Comparison of ENCODE assay signal across 22 cellular contexts in genomic region chr10:97719602-97720001, GRCh38. TPM values are rescaled to one million over a fixed set of nuclear protein-coding genes. Genes with fewer than 3 reads are reported as not detected.
DNase-seq lines count a peak whose midpoint lies in the region; ATAC-seq and TF ChIP-seq lines count a peak whose summit lies in the region.
"Had no signal": no experiment of that assay in that cellular context is flagged by ENCODE, and none has a peak within 500 bp of the region (broad histone marks: within the 10 kb centered on the region; RNA-seq: fewer than 3 reads in every experiment).

No MANE protein-coding gene starts in this region.

- no peak for TF ChIP-seq CTCF in RWPE1 (conservative IDR thresholded peaks at IDR 0.05; ENCODE audit: low read depth)
- TF ChIP-seq CTCF in esophagus squamous epithelium (IDR thresholded peaks at IDR 0.05): no peak
- no peak for TF ChIP-seq CTCF in sigmoid colon (IDR thresholded peaks at IDR 0.05)

- CTCF ChIA-PET in RWPE1 (lab: Yijun Ruan, JAX): interaction anchor here (1.1 to 3.5 kb wide), 2 partner anchors 10 to 18 kb away, joined by 4 to 21 read pairs; no protein-coding TSS in a partner anchor

- no peak for TF ChIP-seq EP300 in sigmoid colon (IDR thresholded peaks at IDR 0.05)

- H3K9me3 ChIP-seq in esophagus squamous epithelium (no peaks in the 10 kb centered on the region), sigmoid colon (no peaks in the 10 kb centered on the region)
- H3K9me3 ChIP-seq: lower lobe of right lung had no signal

- H3K4me3 ChIP-seq in H7 (ENCODE audit: insufficient read depth, low read depth, low read length) (no peak overlapping the region), esophagus squamous epithelium (no peak overlapping the region), sigmoid colon (no peak overlapping the region)
- H3K4me3 ChIP-seq: GM23248, lower lobe of right lung had no signal

- 67 to 88% methylated on average over 1 to 2 of the region's 2 CpGs for WGBS in esophagus squamous epithelium, 2 donors
- 76 to 86% methylated on average over 2 of the region's 2 CpGs for WGBS in sigmoid colon, 2 donors

- peak; percentile 36 for DNase-seq in H7
- no peak for DNase-seq in RWPE1 (ENCODE audit: low spot score)
- DNase-seq in esophagus squamous epithelium (lab: John Stamatoyannopoulos, UW): no peak
- no peak for DNase-seq in sigmoid colon
- no peak for DNase-seq in activated CD4-positive, CD25-positive, alpha-beta regulatory T cell (lab: John Stamatoyannopoulos, UW)
- no peak for DNase-seq in NCI-H1105 (lab: John Stamatoyannopoulos, UW)
- DNase-seq: activated naive CD8-positive, alpha-beta T cell treated with anti-CD3 and anti-CD28 coated beads for 36 hours; AML-193; dermis blood vessel endothelial cell; DMS53; erythroblast; GM23248; lower lobe of right lung; naive thymus-derived CD4-positive, alpha-beta T cell; NCI-H2029 treated with DMSO at 0.1 percent for 48 hours; NCI-H510A treated with DMSO at 0.1 percent for 48 hours had no signal

- POLR2A ChIA-PET in RWPE1 (lab: Yijun Ruan, JAX; ENCODE audit: low non-redundant PET): interaction anchor here (0.7 kb wide), 1 partner anchor 36 kb away, joined by 3 read pairs; no protein-coding TSS in a partner anchor

- H3K36me3 ChIP-seq in H7 (replicated peaks; ENCODE audit: control insufficient read depth, insufficient read depth, low read length) (no peaks in the 10 kb centered on the region), esophagus squamous epithelium (peaks cover 0 to 12% (median 0%) of the 10 kb centered on the region in 3 donors), sigmoid colon (peaks cover 0 to 23% (median 5%) of the 10 kb centered on the region in 4 donors)

- TF ChIP-seq POLR2A in esophagus squamous epithelium (IDR thresholded peaks at IDR 0.05): no peak
- no peak for TF ChIP-seq POLR2A in sigmoid colon (IDR thresholded peaks at IDR 0.05)

- H3K4me1 ChIP-seq in esophagus squamous epithelium (peaks cover 8 to 59% (median 40%) of the 10 kb centered on the region in 3 donors), sigmoid colon (peaks cover 0 to 50% (median 49%) of the 10 kb centered on the region in 4 donors)

- H3K27ac ChIP-seq in RWPE1: peak overlapping the region; percentile 92
- peak overlapping the region; percentile 28 to 92 (median 82) for H3K27ac ChIP-seq in esophagus squamous epithelium
- H3K27ac ChIP-seq in sigmoid colon: peak overlapping the region; percentile 95 to 100 (median 98)
- H3K27ac ChIP-seq: GM23248 had no signal

- intact Hi-C loops in esophagus squamous epithelium (cut with DNase I): no loop called here
- intact Hi-C loops in sigmoid colon (cut with DNase I): no loop called here

- no peak for ATAC-seq in GM19351 (IDR thresholded peaks at IDR 0.05; ENCODE audit: unreplicated experiment)
- ATAC-seq: activated CD4-positive, CD25-positive, alpha-beta regulatory T cell treated with anti-CD3 and anti-CD28 coated beads, Interleukin-2, amount 50 U/mL, for 24 hours; naive thymus-derived CD4-positive, alpha-beta T cell had no signal

- H3K27me3 ChIP-seq in H7 (ENCODE audit: control insufficient read depth, insufficient read depth, low read length) (no peaks in the 10 kb centered on the region), esophagus squamous epithelium (peaks cover 0 to 81% (median 0%) of the 10 kb centered on the region in 4 donors), sigmoid colon (no peaks in the 10 kb centered on the region)

RNA-seq across cellular contexts. Expression of gene MARVELD1, which starts 6.1 kb away (rescaled TPM):
- 18.7 and 21.2 TPM in 2 replicates for total RNA-seq in H7 (2014; rRNA removed; shearing (Covaris generic))
- total RNA-seq in esophagus squamous epithelium: 10 to 100 TPM in 2 of 4 donors, 1 to 10 TPM in 2; 4.0 to 20.5 (median 12.3) TPM
- 10 to 100 TPM; 17.3 to 40.7 (median 22.0) TPM for total RNA-seq in sigmoid colon
- 10 to 100 TPM; 16.2 to 22.2 (median 16.7) TPM for polyA plus RNA-seq in sigmoid colon

RNA-seq across cellular contexts. Expression of gene ZFYVE27, which starts 17.3 kb away (rescaled TPM):
- total RNA-seq in H7 (2014; rRNA removed; shearing (Covaris generic)): 19.2 and 21.8 TPM in 2 replicates
- 10 to 100 TPM; 10.1 to 16.0 (median 13.4) TPM for total RNA-seq in esophagus squamous epithelium
- total RNA-seq in sigmoid colon: 10 to 100 TPM in 3 of 4 donors, 1 to 10 TPM in 1; 8.9 to 15.9 (median 12.4) TPM
- 10 to 100 TPM in 1 of 3 donors, 1 to 10 TPM in 2; 7.2 to 42.2 (median 7.9) TPM for polyA plus RNA-seq in sigmoid colon

RNA-seq across cellular contexts. Expression of gene AVPI1, which starts 32.6 kb away (rescaled TPM):
- total RNA-seq in H7 (2014; rRNA removed; shearing (Covaris generic)): 10.6 and 13.6 TPM in 2 replicates
- 10 to 100 TPM in 3 of 4 donors, 1 to 10 TPM in 1; 7.7 to 21.7 (median 15.4) TPM for total RNA-seq in esophagus squamous epithelium
- total RNA-seq in sigmoid colon: 10 to 100 TPM; 10.5 to 16.1 (median 12.2) TPM
- 10 to 100 TPM; 22.6 to 58.3 (median 31.8) TPM for polyA plus RNA-seq in sigmoid colon

RNA-seq across cellular contexts. Expression of gene SFRP5, which starts 52.2 kb away (rescaled TPM):
- 1.9 and 2.3 TPM in 2 replicates for total RNA-seq in H7 (2014; rRNA removed; shearing (Covaris generic))
- total RNA-seq in esophagus squamous epithelium: 1 to 10 TPM in 1 of 4 donors, under 1 TPM in 2, not detected in 1; 0.44 to 2.7 (median 0.70) TPM
- total RNA-seq in sigmoid colon: 10 to 100 TPM in 3 of 4 donors, 1 to 10 TPM in 1; 9.9 to 24.6 (median 21.4) TPM
- 1 to 10 TPM in 1 of 3 donors, under 1 TPM in 2; 0.46 to 5.0 (median 0.60) TPM for polyA plus RNA-seq in sigmoid colon
- total RNA-seq: activated T-helper 1 cell treated with anti-CD3 and anti-CD28 coated beads, Interleukin-12 subunit alpha, Interleukin-12 subunit beta, Interleukin-2, Interleukin-4 antibody, amounts not matched to agents 30 ng/mL and 10 ng/mL and 1 ng/mL, durations not matched to agents 14 hours and 24 hours and 36 hours; bronchial epithelial cell; dermis blood vessel endothelial cell; glomerular endothelial cell; GM23248; OCI-LY7 had no signal
- polyA plus RNA-seq: GM23248 had no signal
